9 cellular contexts compared by ENCODE assay signal in the genomic region with DNA sequence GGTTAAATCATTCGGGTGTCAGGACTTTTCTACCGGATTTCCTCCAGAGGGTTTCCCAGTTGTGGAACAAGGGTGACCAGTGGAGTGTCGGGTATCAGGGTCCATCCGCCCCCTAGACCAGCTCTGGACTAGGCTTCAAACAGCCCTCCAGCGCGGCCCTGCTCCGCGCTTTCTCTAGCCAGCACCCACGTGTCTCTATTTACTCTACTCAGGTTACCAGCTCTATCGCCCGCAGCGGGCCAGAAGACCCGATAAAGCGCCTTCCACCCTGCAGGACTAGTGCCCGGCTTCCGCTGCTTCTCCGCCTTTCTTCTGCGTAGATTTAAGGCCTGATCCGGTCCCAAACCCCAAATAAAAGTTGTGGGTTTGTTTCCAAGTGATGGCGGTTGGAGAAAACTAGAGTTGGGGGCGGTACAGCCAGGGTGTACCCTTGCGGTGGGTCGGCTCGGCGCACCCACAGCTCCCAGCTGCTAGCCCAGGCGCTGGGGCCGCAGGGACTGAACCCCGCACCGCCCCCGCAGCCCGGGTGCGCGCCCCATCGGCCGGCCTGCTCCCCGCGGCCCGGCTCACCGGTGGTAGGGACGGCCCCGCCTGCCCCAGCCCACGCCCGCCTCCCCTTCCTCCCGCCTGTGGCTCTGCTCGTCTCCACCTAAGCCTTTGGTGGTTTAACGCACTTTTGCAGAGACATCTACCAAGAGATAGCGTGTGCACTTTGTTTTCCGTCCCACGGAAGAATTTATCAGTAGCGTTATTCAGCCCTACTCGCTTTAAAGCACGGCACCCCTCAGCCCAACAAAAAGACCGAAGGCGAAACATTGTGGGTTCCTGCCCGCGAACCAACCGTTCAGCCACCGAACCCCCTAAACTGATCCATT. TPM values are rescaled to one million over a fixed set of nuclear protein-coding genes. Genes with fewer than 3 reads are reported as not detected.
A peak's percentile ranks its signal among the peaks of the same experiment; 100 is the strongest.
DNase-seq lines count a peak whose midpoint lies in the region; ATAC-seq and TF ChIP-seq lines count a peak whose summit lies in the region.
"Had no signal": no experiment of that assay in that cellular context is flagged by ENCODE, and none has a peak within 500 bp of the region (broad histone marks: within the 10 kb centered on the region; RNA-seq: fewer than 3 reads in every experiment).

No MANE protein-coding gene starts in this region.

- intact Hi-C loops in CD8-positive, alpha-beta T cell (cut with DNase I, micrococcal nuclease): loop anchor here (1.0 to 5.0 kb wide), 6 partner anchors 10 to 266 kb away; no protein-coding TSS in a partner anchor

- CTCF ChIA-PET in CD8-positive, alpha-beta T cell (lab: Charles Lee): interaction anchor here (1.9 kb wide), 1 partner anchor 9 kb away, joined by 5 read pairs; no protein-coding TSS in a partner anchor
- CTCF ChIA-PET in HEK293 (lab: Yijun Ruan, JAX): no interaction called here
- CTCF ChIA-PET in activated naive CD4-positive, alpha-beta T cell treated with anti-CD3 and anti-CD28 coated beads, Interleukin-2, amount 10 ng/mL, durations not matched to agents 7 days and 5 days (lab: Charles Lee): interaction anchor here (0.9 to 1.5 kb wide), 3 partner anchors 35 to 148 kb away, joined by 3 to 5 read pairs (median 4); no protein-coding TSS in a partner anchor

- H3K4me3 Mint-ChIP-seq in CD8-positive, alpha-beta T cell: peak overlapping the region; percentile 95
- H3K4me3 Mint-ChIP-seq in activated naive CD4-positive, alpha-beta T cell treated with anti-CD3 and anti-CD28 coated beads, Interleukin-2, amount 10 ng/mL, durations not matched to agents 7 days and 5 days: peak overlapping the region; percentile 95

- H3K27me3 Mint-ChIP-seq in CD8-positive, alpha-beta T cell (ENCODE audit: low read depth): peaks cover 3% of the 10 kb centered on the region
- H3K27me3 Mint-ChIP-seq in activated naive CD4-positive, alpha-beta T cell treated with anti-CD3 and anti-CD28 coated beads, Interleukin-2, amount 10 ng/mL, durations not matched to agents 7 days and 5 days: peaks cover 31% of the 10 kb centered on the region

- peaks cover 47% of the 10 kb centered on the region for H3K4me1 Mint-ChIP-seq in CD8-positive, alpha-beta T cell (ENCODE audit: low read depth)
- H3K4me1 Mint-ChIP-seq in activated naive CD4-positive, alpha-beta T cell treated with anti-CD3 and anti-CD28 coated beads, Interleukin-2, amount 10 ng/mL, durations not matched to agents 7 days and 5 days: peaks cover 32% of the 10 kb centered on the region

- peaks cover 15% of the 10 kb centered on the region for H3K36me3 ChIP-seq in CD8-positive, alpha-beta T cell (ENCODE audit: insufficient read depth, low read length)
- H3K36me3 ChIP-seq in HEK293 (ENCODE audit: control insufficient read depth in 2 of 2, insufficient read depth in 1 of 2, low read length in 2 of 2) (peaks cover 0 to 15% of the 10 kb centered on the region in 2 experiments; a peak in 2 of 3 replicates), Peyer's patch (no peaks in the 10 kb centered on the region)

- H3K27me3 ChIP-seq in CD8-positive, alpha-beta T cell (ENCODE audit: insufficient read depth, low read length): no peaks in the 10 kb centered on the region
- peaks cover 0 to 35% of the 10 kb centered on the region in 2 donors for H3K27me3 ChIP-seq in Peyer's patch

- no peaks in the 10 kb centered on the region for H3K9me3 Mint-ChIP-seq in CD8-positive, alpha-beta T cell
- no peaks in the 10 kb centered on the region for H3K9me3 Mint-ChIP-seq in activated naive CD4-positive, alpha-beta T cell treated with anti-CD3 and anti-CD28 coated beads, Interleukin-2, amount 10 ng/mL, durations not matched to agents 7 days and 5 days

- H3K9me3 ChIP-seq in CD8-positive, alpha-beta T cell (ENCODE audit: low read length): no peaks in the 10 kb centered on the region
- H3K9me3 ChIP-seq in HEK293 (ENCODE audit: control insufficient read depth, insufficient read depth, low read depth, low read length) (no peaks in the 10 kb centered on the region), Peyer's patch (no peaks in the 10 kb centered on the region), iPS-18c (ENCODE audit: control insufficient read depth, insufficient read depth, low read length) (no peaks in the 10 kb centered on the region)

- DNase-seq in CD8-positive, alpha-beta T cell: peak; percentile 16 to 78 (median 55)
- DNase-seq in Peyer's patch (peak in 1 of 3 donors; percentile 53), NCI-H2196 treated with DMSO at 0.1 percent for 48 hours (lab: John Stamatoyannopoulos, UW; ENCODE audit: unreplicated experiment) (no peak), inferior parietal cortex (ENCODE audit: extremely low spot score) (no peak)
- peak; percentile 78 for DNase-seq in activated naive CD4-positive, alpha-beta T cell treated with anti-CD3 and anti-CD28 coated beads, Interleukin-2, amount 10 ng/mL, durations not matched to agents 7 days and 5 days
- peak; percentile 68 for DNase-seq in stimulated activated CD4-positive, alpha-beta T cell treated with anti-CD3 and anti-CD28 coated beads, Interleukin-1b, Interleukin-23, amount 100 ng/mL, for 48 hours

- H3K4me3 ChIP-seq in CD8-positive, alpha-beta T cell (ENCODE audit: low read depth, low read length): peak overlapping the region; percentile 73
- peak overlapping the region; percentile 72 for H3K4me3 ChIP-seq in HEK293 (ENCODE audit: low read depth, low read length)
- H3K4me3 ChIP-seq in Peyer's patch: peak overlapping the region; percentile 33 to 66 (median 56)
- H3K4me3 ChIP-seq in iPS-18c (ENCODE audit: insufficient read depth, low read depth, low read length): peak overlapping the region; percentile 64

- peak; percentile 15 for ATAC-seq in CD8-positive, alpha-beta T cell

- H3K27ac ChIP-seq in CD8-positive, alpha-beta T cell (ENCODE audit: low read depth, low read length): peak overlapping the region; percentile 59
- H3K27ac ChIP-seq in HEK293 (ENCODE audit: extremely low read depth, low read depth, low read length) (peak overlapping the region; percentile 74; the same call in 1 of the 2 replicates), Peyer's patch (peak overlapping the region in 2 of 4 donors; percentile 27 to 67)

- peaks cover 57% of the 10 kb centered on the region for H3K36me3 Mint-ChIP-seq in CD8-positive, alpha-beta T cell
- H3K36me3 Mint-ChIP-seq in activated naive CD4-positive, alpha-beta T cell treated with anti-CD3 and anti-CD28 coated beads, Interleukin-2, amount 10 ng/mL, durations not matched to agents 7 days and 5 days: peaks cover 51% of the 10 kb centered on the region

- peaks cover 22% of the 10 kb centered on the region for H3K4me1 ChIP-seq in CD8-positive, alpha-beta T cell (ENCODE audit: insufficient read depth, low read length)
- H3K4me1 ChIP-seq in HEK293 (ENCODE audit: control insufficient read depth, insufficient read depth, low read length) (peaks cover 3% of the 10 kb centered on the region), Peyer's patch (peaks cover 0 to 41% (median 4%) of the 10 kb centered on the region in 4 donors)

- POLR2A ChIA-PET in CD8-positive, alpha-beta T cell (lab: Charles Lee): interaction anchor here (0.7 to 2.5 kb wide), 11 partner anchors 11 to 399 kb away, joined by 3 to 12 read pairs (median 3); no protein-coding TSS in a partner anchor
- POLR2A ChIA-PET in HEK293 (lab: Yijun Ruan, JAX): interaction anchor here (0.6 kb wide), 1 partner anchor 116 kb away, joined by 3 read pairs; no protein-coding TSS in a partner anchor

- TF ChIP-seq POLR2A in Peyer's patch (IDR thresholded peaks at IDR 0.05): no peak

- peak overlapping the region; percentile 97 for H3K27ac Mint-ChIP-seq in CD8-positive, alpha-beta T cell
- peak overlapping the region; percentile 96 for H3K27ac Mint-ChIP-seq in activated naive CD4-positive, alpha-beta T cell treated with anti-CD3 and anti-CD28 coated beads, Interleukin-2, amount 10 ng/mL, durations not matched to agents 7 days and 5 days

- TF ChIP-seq CTCF in CD8-positive, alpha-beta T cell (IDR thresholded peaks at IDR 0.05): no peak
- TF ChIP-seq CTCF in HEK293 (tag by site-specific recombination; IDR thresholded peaks at IDR 0.05): no peak
- TF ChIP-seq CTCF in Peyer's patch (IDR thresholded peaks at IDR 0.05): no peak

TF ChIP-seq in HEK293, 187 proteins besides CTCF, POLR2A, EP300 and RAD21 (continues in another document):
- no peak for TF ChIP-seq ZNF24 (tag by site-specific recombination; IDR thresholded peaks at IDR 0.05)
- TF ChIP-seq ZBTB17 (tag by site-specific recombination; IDR thresholded peaks at IDR 0.05): peak; percentile 22; the same call in 1 of the 2 replicates
- no peak for TF ChIP-seq HOXD13 (CRISPR knock-in tag; IDR thresholded peaks at IDR 0.05; ENCODE audit: borderline replicate concordance)
- no peak for TF ChIP-seq ZNF148 (tag by site-specific recombination; IDR thresholded peaks at IDR 0.05; ENCODE audit: borderline replicate concordance)
- TF ChIP-seq ZBTB26 (tag by site-specific recombination; optimal IDR thresholded peaks at IDR 0.05): peak; percentile 44
- TF ChIP-seq ZFHX2 (tag by site-specific recombination; conservative IDR thresholded peaks at IDR 0.05): peak; percentile 82

RNA-seq across cellular contexts. Expression of gene LEF1, which starts 2.1 kb away (rescaled TPM):
- 100 to 1,000 TPM; 325 to 335 TPM for total RNA-seq in CD8-positive, alpha-beta T cell
- total RNA-seq in Peyer's patch: 10 to 100 TPM in 1 of 4 donors, 1 to 10 TPM in 2, under 1 TPM in 1; 0.53 to 34.7 (median 4.4) TPM
- total RNA-seq: pulmonary artery endothelial cell had no signal

Comparison
In these comparisons a context has a peak if more than half of its experiments do, and no peak if none do; other contexts are left out.
1. DNase-seq: peak in CD8-positive, alpha-beta T cell (7 of 7), activated naive CD4-positive, alpha-beta T cell treated with anti-CD3 and anti-CD28 coated beads, Interleukin-2, amount 10 ng/mL, durations not matched to agents 7 days and 5 days (single experiment) and stimulated activated CD4-positive, alpha-beta T cell treated with anti-CD3 and anti-CD28 coated beads, Interleukin-1b, Interleukin-23, amount 100 ng/mL, for 48 hours (single experiment); none in NCI-H2196 treated with DMSO at 0.1 percent for 48 hours (single experiment) and inferior parietal cortex (single experiment).
2. RNA of gene LEF1, which starts 2.1 kb away (total RNA-seq): 325 to 335 TPM in CD8-positive, alpha-beta T cell; 0.53 to 34.7 TPM in Peyer's patch; every median in the first group is over 4 times any median in the second.
3. Peak in every context shown above with its lines, with median percentiles within 50 percentile points of each other: H3K4me3 ChIP-seq.